ENCODE assay signal across 8 cellular contexts in genomic region chr18:24138884-24139616, GRCh38. TPM values are rescaled to one million over a fixed set of nuclear protein-coding genes. Genes with fewer than 3 reads are reported as not detected.
DNase-seq lines count a peak whose midpoint lies in the region; ATAC-seq and TF ChIP-seq lines count a peak whose summit lies in the region.

Gene CABYR (plus strand): TSS chr18:24139062. CDS start chr18:24143115, 4,053 bp downstream.

- H3K27ac Mint-ChIP-seq in CD8-positive, alpha-beta T cell: peak within 1 kb of the TSS; percentile 74
- H3K27ac Mint-ChIP-seq in activated naive CD8-positive, alpha-beta T cell treated with anti-CD3 and anti-CD28 coated beads, Interleukin-2, amount 50 U/mL, for 24 hours: peak within 1 kb of the TSS; percentile 70

- no peak within 1 kb of the TSS for H3K27ac ChIP-seq in CD8-positive, alpha-beta T cell (ENCODE audit: low read depth, low read length)
- H3K27ac ChIP-seq in HL-60 (replicated peaks): no peak within 1 kb of the TSS
- no peak within 1 kb of the TSS for H3K27ac ChIP-seq in SK-N-MC
- no peak within 1 kb of the TSS for H3K27ac ChIP-seq in ovary
- peak within 1 kb of the TSS; percentile 62 to 74 for H3K27ac ChIP-seq in testis

- POLR2A ChIA-PET in CD8-positive, alpha-beta T cell (lab: Charles Lee): interaction anchor here (0.6 to 1.9 kb wide), 8 partner anchors 9 to 146 kb away, joined by 3 to 8 read pairs (median 3); no protein-coding TSS in a partner anchor

- no peaks in the 10 kb centered on the region for H3K9me3 Mint-ChIP-seq in CD8-positive, alpha-beta T cell
- peaks cover 4% of the 10 kb centered on the region for H3K9me3 Mint-ChIP-seq in activated naive CD8-positive, alpha-beta T cell treated with anti-CD3 and anti-CD28 coated beads, Interleukin-2, amount 50 U/mL, for 24 hours

- no peaks in the 10 kb centered on the region for H3K27me3 ChIP-seq in CD8-positive, alpha-beta T cell (ENCODE audit: insufficient read depth, low read length)
- H3K27me3 ChIP-seq in HL-60 (ENCODE audit: insufficient read depth, poor library complexity, severe bottlenecking) (peaks cover 3% of the 10 kb centered on the region), ovary (no peaks in the 10 kb centered on the region), testis (no peaks in the 10 kb centered on the region)

- H3K9me3 ChIP-seq in CD8-positive, alpha-beta T cell (ENCODE audit: low read length): no peaks in the 10 kb centered on the region
- H3K9me3 ChIP-seq in SK-N-MC (ENCODE audit: low read depth, low read length) (no peaks in the 10 kb centered on the region), ovary (no peaks in the 10 kb centered on the region), testis (no peaks in the 10 kb centered on the region)

- peak; percentile 53 to 78 (median 73) for DNase-seq in CD8-positive, alpha-beta T cell
- DNase-seq in HL-60 (ENCODE audit: low read depth in 1 of 2, low spot score in 1 of 2) (peak in 1 of 2 experiments; percentile 74), SK-N-MC (ENCODE audit: low read depth, low spot score) (peak; percentile 24), Right ventricle myocardium superior (peak; percentile 79), ovary (peak; percentile 63 to 78 (median 77)), testis (peak; percentile 91)
- DNase-seq in activated naive CD8-positive, alpha-beta T cell treated with anti-CD3 and anti-CD28 coated beads, Interleukin-2, amount 50 U/mL, for 24 hours: peak; percentile 81

- 1 to 2% (median 1%) methylated on average over 56 to 59 of the region's 59 CpGs for WGBS in ovary, 3 donors
- WGBS in testis, 2 donors: 1 to 4% methylated on average over 18 to 55 of the region's 59 CpGs

- peaks cover 16% of the 10 kb centered on the region for H3K27me3 Mint-ChIP-seq in CD8-positive, alpha-beta T cell (ENCODE audit: low read depth)
- peaks cover 14% of the 10 kb centered on the region for H3K27me3 Mint-ChIP-seq in activated naive CD8-positive, alpha-beta T cell treated with anti-CD3 and anti-CD28 coated beads, Interleukin-2, amount 50 U/mL, for 24 hours

- peak; percentile 97 for ATAC-seq in CD8-positive, alpha-beta T cell
- ATAC-seq in GM19452 (IDR thresholded peaks at IDR 0.05; ENCODE audit: unreplicated experiment) (peak; percentile 89), Right ventricle myocardium superior (ENCODE audit: poor library complexity) (peak; percentile 93)
- ATAC-seq in activated naive CD8-positive, alpha-beta T cell treated with anti-CD3 and anti-CD28 coated beads, Interleukin-2, amount 50 U/mL, for 24 hours: peak; percentile 91

- peak within 1 kb of the TSS; percentile 54 for H3K4me3 ChIP-seq in CD8-positive, alpha-beta T cell (ENCODE audit: low read depth, low read length)
- peak within 1 kb of the TSS; percentile 17 for H3K4me3 ChIP-seq in HL-60 (replicated peaks; ENCODE audit: insufficient read depth, low read length)
- H3K4me3 ChIP-seq in SK-N-MC: peak within 1 kb of the TSS; percentile 70
- peak within 1 kb of the TSS; percentile 62 for H3K4me3 ChIP-seq in ovary
- peak within 1 kb of the TSS; percentile 52 to 79 for H3K4me3 ChIP-seq in testis

- peaks cover 6% of the 10 kb centered on the region for H3K4me1 ChIP-seq in CD8-positive, alpha-beta T cell (ENCODE audit: insufficient read depth, low read length)
- peaks cover 5% of the 10 kb centered on the region for H3K4me1 ChIP-seq in ovary (ENCODE audit: insufficient read depth)
- no peaks in the 10 kb centered on the region for H3K4me1 ChIP-seq in testis

- no peak for TF ChIP-seq CTCF in CD8-positive, alpha-beta T cell (IDR thresholded peaks at IDR 0.05)
- TF ChIP-seq CTCF in HL-60 (IDR thresholded peaks at IDR 0.05; ENCODE audit: insufficient read depth, low read length) (no peak), ovary (IDR thresholded peaks at IDR 0.05) (no peak), testis (IDR thresholded peaks at IDR 0.05) (no peak)

- peaks cover 25% of the 10 kb centered on the region for H3K4me1 Mint-ChIP-seq in CD8-positive, alpha-beta T cell (ENCODE audit: low read depth)
- peaks cover 26% of the 10 kb centered on the region for H3K4me1 Mint-ChIP-seq in activated naive CD8-positive, alpha-beta T cell treated with anti-CD3 and anti-CD28 coated beads, Interleukin-2, amount 50 U/mL, for 24 hours

- H3K4me3 Mint-ChIP-seq in CD8-positive, alpha-beta T cell: peak within 1 kb of the TSS; percentile 89
- H3K4me3 Mint-ChIP-seq in activated naive CD8-positive, alpha-beta T cell treated with anti-CD3 and anti-CD28 coated beads, Interleukin-2, amount 50 U/mL, for 24 hours: peak within 1 kb of the TSS; percentile 82

- H3K36me3 ChIP-seq in CD8-positive, alpha-beta T cell (ENCODE audit: insufficient read depth, low read length): no peaks in the 10 kb centered on the region
- H3K36me3 ChIP-seq in SK-N-MC (ENCODE audit: insufficient read depth, low read length): no peaks in the 10 kb centered on the region
- no peaks in the 10 kb centered on the region for H3K36me3 ChIP-seq in ovary
- no peaks in the 10 kb centered on the region for H3K36me3 ChIP-seq in testis (ENCODE audit: low read depth, missing control alignments)

- peaks cover 9% of the 10 kb centered on the region for H3K36me3 Mint-ChIP-seq in CD8-positive, alpha-beta T cell
- peaks cover 3% of the 10 kb centered on the region for H3K36me3 Mint-ChIP-seq in activated naive CD8-positive, alpha-beta T cell treated with anti-CD3 and anti-CD28 coated beads, Interleukin-2, amount 50 U/mL, for 24 hours (ENCODE audit: low read depth)

- CTCF ChIA-PET in CD8-positive, alpha-beta T cell (lab: Charles Lee): interaction anchor here (0.6 to 1.6 kb wide), 2 partner anchors 11 to 343 kb away, joined by 4 read pairs; no protein-coding TSS in a partner anchor

- no peak within 1 kb of the TSS for H3K9ac ChIP-seq in SK-N-MC (ENCODE audit: insufficient read length)

- no peak for TF ChIP-seq EP300 in ovary (IDR thresholded peaks at IDR 0.05)

- intact Hi-C loops in CD8-positive, alpha-beta T cell (cut with DNase I, micrococcal nuclease): no loop called here
- intact Hi-C loops in Right ventricle myocardium superior (cut with DNase I): no loop called here
- intact Hi-C loops in ovary (cut with DNase I): no loop called here
- intact Hi-C loops in testis (cut with DNase I; ENCODE audit: low total_unique reads): no loop called here

- peak; percentile 47 for TF ChIP-seq POLR2A in ovary (IDR thresholded peaks at IDR 0.05)
- TF ChIP-seq POLR2A in testis (IDR thresholded peaks at IDR 0.05): peak; percentile 54

RNA-seq across cellular contexts. Expression of gene CABYR, which starts in this region (rescaled TPM):
- total RNA-seq in CD8-positive, alpha-beta T cell: 1 to 10 TPM in 1 of 2 experiments, under 1 TPM in 1; 0.31 to 1.2 TPM
- total RNA-seq in Right ventricle myocardium superior: not detected
- 1 to 10 TPM in 6 of 7 donors, not detected in 1; 1.1 to 4.5 (median 1.9) TPM for total RNA-seq in ovary
- polyA plus RNA-seq in ovary: 1 to 10 TPM; 1.8 to 8.1 TPM
- total RNA-seq in testis: 100 to 1,000 TPM; 169 to 451 TPM
- polyA plus RNA-seq in testis (ENCODE audit: insufficient read depth, low read depth, low replicate concordance): 554 TPM

Comparison
In these comparisons a context has a peak if more than half of its experiments do, and no peak if none do; other contexts are left out.
1. RNA of gene CABYR (total RNA-seq): 169 to 451 TPM in testis; 1.1 to 4.5 TPM in ovary, 0.31 to 1.2 TPM in CD8-positive, alpha-beta T cell and not detected in Right ventricle myocardium superior (single experiment); every median in the first group is over 10 times any median in the second.
2. RNA of gene CABYR (polyA plus RNA-seq): 554 TPM in testis (single experiment); 1.8 to 8.1 TPM in ovary; every median in the first group is over 10 times any median in the second.
3. Peak in DNase-seq and ATAC-seq in Right ventricle myocardium superior; RNA of the gene not detected or under 1 TPM.
4. H3K27ac ChIP-seq: peak in testis (2 of 2); none in CD8-positive, alpha-beta T cell (single experiment), HL-60 (single experiment), SK-N-MC (single experiment) and ovary (0 of 2).
5. H3K4me3 ChIP-seq: peak in every context shown above with its lines; median percentile 70 in SK-N-MC; 66 in testis; 62 in ovary; 54 in CD8-positive, alpha-beta T cell; 17 in HL-60.
6. Peak in every context shown above with its lines, with median percentiles within 50 percentile points of each other: ATAC-seq.